ENCODE assay signal across 9 cellular contexts in the genomic region with DNA sequence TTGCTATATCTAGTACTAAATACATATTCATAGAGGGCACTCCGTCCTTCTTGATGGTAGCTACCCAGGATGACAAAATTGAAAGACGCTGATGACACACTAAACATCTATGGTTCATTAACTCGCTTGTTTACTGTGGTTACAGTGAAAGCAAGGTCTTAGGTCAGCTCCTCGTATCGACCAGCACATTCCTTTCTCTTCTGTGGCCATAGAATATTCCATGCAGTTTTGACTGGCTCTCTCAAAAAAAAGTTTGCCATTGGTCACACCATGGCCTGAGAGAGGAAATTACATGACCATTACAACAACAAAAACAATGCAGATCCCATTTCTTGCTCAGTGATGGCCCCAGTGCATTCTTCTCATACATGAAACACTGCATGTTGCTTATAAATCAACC.
DNase-seq lines count a peak whose midpoint lies in the region; ATAC-seq and TF ChIP-seq lines count a peak whose summit lies in the region.
"Had no signal": no experiment of that assay in that cellular context is flagged by ENCODE, and none has a peak within 500 bp of the region (broad histone marks: within the 10 kb centered on the region; RNA-seq: fewer than 3 reads in every experiment).

No MANE protein-coding gene starts in this region.

- no peak overlapping the region for H3K4me3 Mint-ChIP-seq in type B pancreatic cell

- peaks cover 13% of the 10 kb centered on the region for H3K4me1 Mint-ChIP-seq in type B pancreatic cell (ENCODE audit: unreplicated experiment)

- no peaks in the 10 kb centered on the region for H3K9me3 Mint-ChIP-seq in type B pancreatic cell

- TF ChIP-seq CTCF in type B pancreatic cell (conservative IDR thresholded peaks at IDR 0.05): no peak

- ATAC-seq in HG03039 (IDR thresholded peaks at IDR 0.05; ENCODE audit: unreplicated experiment): peak; percentile 59

- H3K27ac Mint-ChIP-seq in type B pancreatic cell: peak overlapping the region; percentile 27

- peaks cover 7% of the 10 kb centered on the region for H3K36me3 Mint-ChIP-seq in type B pancreatic cell

- DNase-seq in NCI-H748 (lab: John Stamatoyannopoulos, UW; ENCODE audit: unreplicated experiment): peak; percentile 35
- DNase-seq in NCI-H748 treated with DMSO at 0.1 percent for 48 hours (lab: John Stamatoyannopoulos, UW): no peak
- DNase-seq in SW480 (ENCODE audit: low spot score): peak; percentile 81
- no peak for DNase-seq in type B pancreatic cell (ENCODE audit: extremely low spot score, unreplicated experiment)
- DNase-seq in SKM-1 treated with dmso at 0.1 percent for 144 hours (lab: John Stamatoyannopoulos, UW; ENCODE audit: unreplicated experiment): no peak
- DNase-seq in HT-29 (ENCODE audit: low spot score): no peak
- no peak for DNase-seq in middle frontal gyrus (ENCODE audit: extremely low spot score, low spot score)
- DNase-seq: stimulated activated naive CD4-positive, alpha-beta T cell had no signal

- peaks cover 66% of the 10 kb centered on the region for H3K27me3 Mint-ChIP-seq in type B pancreatic cell

Comparison
In these comparisons a context has a peak if more than half of its experiments do, and no peak if none do; other contexts are left out.
1. DNase-seq: peak in NCI-H748 (single experiment) and SW480 (single experiment); none in NCI-H748 treated with DMSO at 0.1 percent for 48 hours (single experiment), type B pancreatic cell (single experiment), SKM-1 treated with dmso at 0.1 percent for 144 hours (single experiment), HT-29 (single experiment) and middle frontal gyrus (single experiment).